8 cellular contexts compared by ENCODE assay signal in genomic region chr15:51267714-51268105, GRCh38.
DNase-seq lines count a peak whose midpoint lies in the region; ATAC-seq, FAIRE-seq and TF ChIP-seq lines count a peak whose summit lies in the region.

No MANE protein-coding gene starts in this region.

- TF ChIP-seq EP300 in HepG2 (IDR thresholded peaks at IDR 0.05; ENCODE audit: low read depth in 2 of 2, low read length in 2 of 2), result no peak
- TF ChIP-seq EP300 in HepG2 (CRISPR knock-in tag; IDR thresholded peaks at IDR 0.05; ENCODE audit: borderline replicate concordance), result no peak
- no peak for TF ChIP-seq EP300 in transverse colon (IDR thresholded peaks at IDR 0.05; ENCODE audit: low read depth)

- H3K9me3 ChIP-seq in breast epithelium (no peaks in the 10 kb centered on the region), HepG2 (ENCODE audit: low read length) (no peaks in the 10 kb centered on the region), transverse colon (peaks cover 0 to under 1% of the 10 kb centered on the region in 2 donors)

- no peaks in the 10 kb centered on the region for H3K27me3 ChIP-seq in breast epithelium
- H3K27me3 ChIP-seq in HepG2 (ENCODE audit: control insufficient read depth in 1 of 2, insufficient read depth in 2 of 2, low read length in 2 of 2), result no peaks in the 10 kb centered on the region
- H3K27me3 ChIP-seq in transverse colon, result peaks cover 45% of the 10 kb centered on the region

- H3K4me3 ChIP-seq in breast epithelium (peak overlapping the region; percentile 46 to 72 (median 54)), HepG2 (replicated peaks in 1 of 3; ENCODE audit: insufficient read depth in 1 of 3, low read depth in 2 of 3, low read length in 3 of 3) (no peak overlapping the region), transverse colon (peak overlapping the region in 3 of 4 donors; percentile 34 to 49 (median 44))

- H3K79me2 ChIP-seq in HepG2 (ENCODE audit: insufficient read depth, low read length), result no peaks in the 10 kb centered on the region

- no TSS peak for BruUV-seq in HepG2 (replicated peaks; lab: Mats Ljungman, UMichigan)

- ATAC-seq in HepG2 (no peak), GM21360 (IDR thresholded peaks at IDR 0.05; ENCODE audit: unreplicated experiment) (no peak)

- in situ Hi-C loops in HepG2 (cut with HindIII; ENCODE audit: extremely low pct_ligation_motif_present, low pct_unique_long_range_greater_than_20kb), result no loop called here
- in situ Hi-C loops in transverse colon (cut with MboI; ENCODE audit: low pct_ligation_motif_present in 1 of 4, low pct_unique_long_range_greater_than_20kb in 1 of 4, low sequenced_read_pairs in 3 of 4), result loop anchor here in 1 of 4 donors (25.0 kb wide), 1 partner anchor 120 kb away; no protein-coding TSS in a partner anchor

- no peak for TF ChIP-seq RAD21 in HepG2 (CRISPR knock-in tag; IDR thresholded peaks at IDR 0.05)

- H3K27ac ChIP-seq in breast epithelium (peak overlapping the region in 1 of 2 donors; percentile 81), HepG2 (ENCODE audit: extremely low read length, insufficient read depth, low read length) (no peak overlapping the region), transverse colon (peak overlapping the region in 1 of 4 donors; percentile 12)

- DNase-seq in NCI-H748 (lab: John Stamatoyannopoulos, UW; ENCODE audit: unreplicated experiment) (peak; percentile 34), NCI-H748 treated with DMSO at 0.1 percent for 48 hours (lab: John Stamatoyannopoulos, UW) (no peak), breast epithelium (ENCODE audit: low spot score in 2 of 2) (no peak), HepG2 (ENCODE audit: low spot score) (no peak), transverse colon (no peak), T1000 (lab: John Stamatoyannopoulos, UW) (no peak), GM19239 (ENCODE audit: insufficient read length, low spot score) (no peak)

- 0 out of 2 replicates have a peak, but pooled peaks cover 3% of the 10 kb centered on the region for H4K20me1 ChIP-seq in HepG2 (ENCODE audit: insufficient read depth, low read length)

- CTCF ChIA-PET in HepG2 (lab: Yijun Ruan, JAX; ENCODE audit: low intra/inter-chr PET ratio, low total read pairs), result no interaction called here

- POLR2A ChIA-PET in HepG2 (lab: Yijun Ruan, JAX), result no interaction called here

- no peak for TF ChIP-seq CTCF in breast epithelium (IDR thresholded peaks at IDR 0.05)
- TF ChIP-seq CTCF in HepG2 (CRISPR knock-in tag; IDR thresholded peaks at IDR 0.05), result no peak
- no peak for TF ChIP-seq CTCF in transverse colon (IDR thresholded peaks at IDR 0.05)

- H3K36me3 ChIP-seq in breast epithelium (no peaks in the 10 kb centered on the region), HepG2 (replicated peaks in 1 of 2; ENCODE audit: control insufficient read depth in 1 of 2, insufficient read depth in 2 of 2, low read length in 2 of 2) (no peaks in the 10 kb centered on the region), transverse colon (no peaks in the 10 kb centered on the region)

- no peak for FAIRE-seq in HepG2 (lab: Jason Lieb, UNC)
- FAIRE-seq in GM19239 (lab: Jason Lieb, UNC), result no peak

- no peak overlapping the region for H3K9ac ChIP-seq in HepG2 (ENCODE audit: insufficient read depth, low read depth, low read length)

- TF ChIP-seq POLR2A in breast epithelium (IDR thresholded peaks at IDR 0.05), result no peak
- TF ChIP-seq POLR2A in HepG2 (IDR thresholded peaks at IDR 0.05; ENCODE audit: insufficient read depth in 1 of 2, low read depth in 2 of 2, low read length in 2 of 2), result no peak
- no peak for TF ChIP-seq POLR2A in transverse colon (IDR thresholded peaks at IDR 0.05)

- intact Hi-C loops in breast epithelium (cut with DNase I; ENCODE audit: low total_unique reads) (no loop called here), HepG2 (cut with micrococcal nuclease; ENCODE audit: unreplicated experiment) (no loop called here), transverse colon (cut with DNase I; ENCODE audit: low total_unique reads) (no loop called here)

- WGBS in HepG2 (ENCODE audit: low lambda C conversion rate), result 91% methylated on average over 6 of the region's 11 CpGs
- 10% methylated on average over 11 of the region's 11 CpGs; no CpG with 5 or more reads in 1 of the 2 donors for WGBS in transverse colon (ENCODE audit: low coverage in 1 of 2), 2 donors

- peak overlapping the region; percentile 29; the same call in 1 of the 2 replicates for H3K4me2 ChIP-seq in HepG2 (ENCODE audit: low read depth, low read length)

- peaks cover 6 to 9% of the 10 kb centered on the region in 2 donors for H3K4me1 ChIP-seq in breast epithelium
- no peaks in the 10 kb centered on the region for H3K4me1 ChIP-seq in HepG2 (ENCODE audit: insufficient read depth, low read length)
- peaks cover 0 to 20% (median 11%) of the 10 kb centered on the region in 4 donors for H3K4me1 ChIP-seq in transverse colon

- no peak overlapping the region for H2AFZ ChIP-seq in HepG2 (ENCODE audit: low read length)

TF ChIP-seq in HepG2, 621 proteins besides CTCF, POLR2A, EP300 and RAD21:
- no peak for TF ChIP-seq HOXA7 (CRISPR knock-in tag; IDR thresholded peaks at IDR 0.05)
- TF ChIP-seq NKX3-1 (CRISPR knock-in tag; IDR thresholded peaks at IDR 0.05), result no peak
- no peak for TF ChIP-seq ONECUT2 (CRISPR knock-in tag; IDR thresholded peaks at IDR 0.05)
- no peak for TF ChIP-seq ATF7-NPFF (CRISPR knock-in tag; IDR thresholded peaks at IDR 0.05; ENCODE audit: low read depth)
- no peak for TF ChIP-seq ZMAT5 (CRISPR knock-in tag; IDR thresholded peaks at IDR 0.05; ENCODE audit: borderline replicate concordance, low read depth)
- no peak for TF ChIP-seq ZNF572 (CRISPR knock-in tag; IDR thresholded peaks at IDR 0.05)
- TF ChIP-seq PTBP1 (IDR thresholded peaks at IDR 0.05; ENCODE audit: low read depth, low read length, poor library complexity, severe bottlenecking), result no peak
- TF ChIP-seq IRF2 (CRISPR knock-in tag; IDR thresholded peaks at IDR 0.05), result no peak
- TF ChIP-seq ADNP (CRISPR knock-in tag; IDR thresholded peaks at IDR 0.05), result no peak
- TF ChIP-seq KAT2B (IDR thresholded peaks at IDR 0.05; ENCODE audit: borderline replicate concordance, low read depth, low read length), result no peak
- TF ChIP-seq ZEB1 (IDR thresholded peaks at IDR 0.05; ENCODE audit: insufficient replicate concordance, low read depth), result no peak
- TF ChIP-seq ZNF326 (CRISPR knock-in tag; IDR thresholded peaks at IDR 0.05; ENCODE audit: borderline replicate concordance), result no peak
TF ChIP-seq in HepG2: peak in this region for 0.

Comparison
In these comparisons a context has a peak if more than half of its experiments do, and no peak if none do; other contexts are left out.
1. H3K4me3 ChIP-seq: peak in breast epithelium (3 of 3) and transverse colon (3 of 4); none in HepG2 (0 of 3).